Comparison of ENCODE assay signal across 8 cellular contexts in genomic region chr6:32685603-32686002, GRCh38. TPM values are rescaled to one million over a fixed set of nuclear protein-coding genes. Genes with fewer than 3 reads are reported as not detected.
DNase-seq lines count a peak whose midpoint lies in the region; ATAC-seq lines count a peak whose summit lies in the region.

No MANE protein-coding gene starts in this region.

- no peaks in the 10 kb centered on the region for H3K27me3 Mint-ChIP-seq in T-cell

- peak; percentile 71 for ATAC-seq in HG02884 (IDR thresholded peaks at IDR 0.05; ENCODE audit: unreplicated experiment)
- ATAC-seq in T-cell (replicated peaks in 1 of 4), result peak; percentile 83 to 95 (median 91)

- peaks cover 0 to 8% (median 0%) of the 10 kb centered on the region in 3 donors for H3K9me3 Mint-ChIP-seq in T-cell

- peak overlapping the region in 1 of 3 donors; percentile 18 for H3K4me3 Mint-ChIP-seq in T-cell

- peaks cover 11 to 45% (median 33%) of the 10 kb centered on the region in 3 donors for H3K4me1 Mint-ChIP-seq in T-cell

- H3K27ac Mint-ChIP-seq in T-cell, result peak overlapping the region; percentile 41 to 77

- no peaks in the 10 kb centered on the region for H3K36me3 Mint-ChIP-seq in T-cell

- CTCF ChIA-PET in T-cell (lab: Charles Lee), result interaction anchor here (0.6 to 2.1 kb wide), 8 partner anchors 25 to 270 kb away, joined by 3 to 15 read pairs (median 4); partner anchors contain the start of genes HLA-DRB5 (in 1 of the 2) and PSMB9 (in 1 of the 2)

- POLR2A ChIA-PET in T-cell (lab: Charles Lee), result interaction anchor here in 1 of 2 donors (0.6 to 1.1 kb wide), 2 partner anchors 246 to 286 kb away, joined by 8 to 17 read pairs; partner anchors contain the start of gene HLA-DRA

- peak; percentile 0 for DNase-seq in activated CD4-positive, CD25-positive, alpha-beta regulatory T cell treated with anti-CD3 and anti-CD28 coated beads, Interleukin-2, amount 50 U/mL, for 16 hours (ENCODE audit: low read depth, low spot score)
- no peak for DNase-seq in activated CD4-positive, CD25-positive, alpha-beta regulatory T cell treated with anti-CD3 and anti-CD28 coated beads, Interleukin-2, amount 50 U/mL, for 72 hours
- DNase-seq in T-cell (peak in 26 of 34 experiments; percentile 6 to 72 (median 40)), renal cortical epithelial cell (ENCODE audit: low read depth) (peak; percentile 80), COLO668 (lab: John Stamatoyannopoulos, UW; ENCODE audit: unreplicated experiment) (no peak), NCI-H2029 treated with DMSO at 0.1 percent for 48 hours (lab: John Stamatoyannopoulos, UW) (no peak)
- no peak for DNase-seq in stimulated activated CD4-positive, alpha-beta T cell treated with anti-CD3 and anti-CD28 coated beads, Interleukin-4, amount 100 ng/mL, for 4 hours

RNA-seq across cellular contexts. Expression of gene HLA-DQB1, which starts 19.1 kb away (rescaled TPM):
- 10 to 100 TPM in 4 of 5 donors, 1 to 10 TPM in 1; 4.2 to 28.1 (median 17.0) TPM for total RNA-seq in T-cell
- total RNA-seq in renal cortical epithelial cell, result 1.8 and 28.0 TPM in 2 replicates

RNA-seq across cellular contexts. Expression of gene HLA-DQA1, which starts 48.4 kb away (rescaled TPM):
- 10 to 100 TPM in 3 of 5 donors, 1 to 10 TPM in 2; 6.9 to 25.8 (median 10.8) TPM for total RNA-seq in T-cell
- total RNA-seq in renal cortical epithelial cell, result 1.9 TPM in 1 of 2 replicates, not detected in the other

RNA-seq across cellular contexts. Expression of gene HLA-DQA2, which starts 55.6 kb away (rescaled TPM):
- 1 to 10 TPM in 3 of 5 donors, under 1 TPM in 2; 0.35 to 2.7 (median 1.1) TPM for total RNA-seq in T-cell
- not detected in 2 replicates for total RNA-seq in renal cortical epithelial cell

Comparison
In these comparisons a context has a peak if more than half of its experiments do, and no peak if none do; other contexts are left out.
1. DNase-seq: peak in activated CD4-positive, CD25-positive, alpha-beta regulatory T cell treated with anti-CD3 and anti-CD28 coated beads, Interleukin-2, amount 50 U/mL, for 16 hours (single experiment), T-cell (26 of 34) and renal cortical epithelial cell (single experiment); none in activated CD4-positive, CD25-positive, alpha-beta regulatory T cell treated with anti-CD3 and anti-CD28 coated beads, Interleukin-2, amount 50 U/mL, for 72 hours (single experiment), COLO668 (single experiment), NCI-H2029 treated with DMSO at 0.1 percent for 48 hours (single experiment) and stimulated activated CD4-positive, alpha-beta T cell treated with anti-CD3 and anti-CD28 coated beads, Interleukin-4, amount 100 ng/mL, for 4 hours (0 of 2).